ENCODE assay signal across 21 cellular contexts in genomic region chr20:21180248-21180647, GRCh38.
"Had no signal": no experiment of that assay in that cellular context is flagged by ENCODE, and none has a peak within 500 bp of the region (broad histone marks: within the 10 kb centered on the region; RNA-seq: fewer than 3 reads in every experiment).

No MANE protein-coding gene starts in this region.

- H3K4me3 ChIP-seq: esophagus squamous epithelium, gastrocnemius medialis, heart left ventricle, left lung, lung, testis, upper lobe of right lung had no signal

- H3K36me3 ChIP-seq: esophagus squamous epithelium, gastrocnemius medialis, heart left ventricle, left lung, upper lobe of right lung had no signal

- H3K27me3 Mint-ChIP-seq: activated T-cell treated with anti-CD3 and anti-CD28 coated beads, Interleukin-2, amount 50 U/mL, for 24 hours; activated T-helper 17 cell treated with anti-CD3 and anti-CD28 coated beads, Interleukin-2, amount 50 U/mL, for 72 hours; central memory CD8-positive, alpha-beta T cell; effector memory CD8-positive, alpha-beta T cell; stimulated activated naive B cell treated with anti-CD40 and anti-IgM and Interleukin-4, amounts not matched to agents 10 μg/mL and 1 μg/mL and 100 μg/mL, for 72 hours had no signal

- H3K27me3 ChIP-seq: esophagus squamous epithelium, gastrocnemius medialis, heart left ventricle, left lung, testis, upper lobe of right lung had no signal

- H3K36me3 Mint-ChIP-seq: natural killer cell had no signal

- H3K4me1 ChIP-seq: esophagus squamous epithelium, left lung, testis, upper lobe of right lung had no signal

- H3K27ac ChIP-seq: esophagus squamous epithelium, gastrocnemius medialis, left lung, testis, upper lobe of right lung had no signal

- H3K27ac Mint-ChIP-seq: activated naive CD4-positive, alpha-beta T cell treated with anti-CD3 and anti-CD28 coated beads, Interleukin-2, amount 50 U/mL, for 72 hours; activated T-cell treated with anti-CD3 and anti-CD28 coated beads, Interleukin-2, amount 50 U/mL, for 24 hours; activated T-helper 17 cell treated with anti-CD3 and anti-CD28 coated beads, Interleukin-2, amount 50 U/mL, for 72 hours; effector memory CD8-positive, alpha-beta T cell; natural killer cell; stimulated activated naive B cell treated with anti-CD40 and anti-IgM and Interleukin-4, amounts not matched to agents 10 μg/mL and 1 μg/mL and 100 μg/mL, for 72 hours had no signal

- H3K4me3 Mint-ChIP-seq: activated T-cell treated with anti-CD3 and anti-CD28 coated beads, Interleukin-2, amount 50 U/mL, for 24 hours; activated T-helper 17 cell treated with anti-CD3 and anti-CD28 coated beads, Interleukin-2, amount 50 U/mL, for 72 hours; central memory CD8-positive, alpha-beta T cell; effector memory CD8-positive, alpha-beta T cell; natural killer cell; stimulated activated naive B cell treated with anti-CD40 and anti-IgM and Interleukin-4, amounts not matched to agents 10 μg/mL and 1 μg/mL and 100 μg/mL, for 72 hours had no signal

- H3K9me3 ChIP-seq: testis had no signal

- DNase-seq: activated CD8-positive, alpha-beta memory T cell treated with anti-CD3 and anti-CD28 coated beads for 24 hours; activated CD8-positive, alpha-beta memory T cell treated with anti-CD3 and anti-CD28 coated beads, Interleukin-2, amount 50 U/mL, for 4 hours; activated T-cell treated with anti-CD3 and anti-CD28 coated beads, Interleukin-2, amount 50 U/mL, for 24 hours; effector memory CD8-positive, alpha-beta T cell; esophagus squamous epithelium; gastrocnemius medialis; heart left ventricle; kidney glomerular epithelial cell; left lung; midbrain; natural killer cell; stimulated activated CD4-positive, alpha-beta T cell treated with anti-CD3 and anti-CD28 coated beads, Interleukin-2, amount 100 ng/mL, for 48 hours; stimulated activated CD8-positive, alpha-beta memory T cell treated with anti-CD3 and anti-CD28 coated beads, Interleukin-4, amount 100 ng/mL, for 48 hours; stimulated activated naive B cell treated with anti-CD40 and anti-IgM and Interleukin-4, amounts not matched to agents 10 μg/mL and 1 μg/mL and 100 μg/mL, for 72 hours; T-helper 9 cell; testis; upper lobe of right lung had no signal

- H3K9me3 Mint-ChIP-seq: activated T-helper 17 cell treated with anti-CD3 and anti-CD28 coated beads, Interleukin-2, amount 50 U/mL, for 72 hours; central memory CD8-positive, alpha-beta T cell; effector memory CD8-positive, alpha-beta T cell; natural killer cell had no signal

- H3K4me1 Mint-ChIP-seq: activated T-helper 17 cell treated with anti-CD3 and anti-CD28 coated beads, Interleukin-2, amount 50 U/mL, for 72 hours had no signal
